ENCODE assay signal across 8 cellular contexts in genomic region chrX:32472364-32472763, GRCh38.
"Had no signal": no experiment of that assay in that cellular context is flagged by ENCODE, and none has a peak within 500 bp of the region (broad histone marks: within the 10 kb centered on the region; RNA-seq: fewer than 3 reads in every experiment).

No MANE protein-coding gene starts in this region.

- DNase-seq: GDM1, GF-D8 had no signal

- ATAC-seq: GM12878 had no signal

- FAIRE-seq: G401.6, GM12878, GM12891, GM12892, GM18507, GM19239 had no signal

- H3K4me3 ChIP-seq: GM12878 had no signal
